ENCODE assay signal across 1 cellular context in genomic region chr14:71645656-71646055, GRCh38.
TF ChIP-seq lines count a peak whose summit lies in the region.

No MANE protein-coding gene starts in this region.

TF ChIP-seq in H1, 55 proteins besides CTCF, POLR2A, EP300 and RAD21 (continued from another document):
- no peak for TF ChIP-seq CHD7 (IDR thresholded peaks at IDR 0.05; ENCODE audit: insufficient replicate concordance, low read length)
TF ChIP-seq in H1: peak in this region for 0.
